19 cellular contexts compared by ENCODE assay signal in genomic region chr7:82230826-82231581, GRCh38.
A peak's percentile ranks its signal among the peaks of the same experiment; 100 is the strongest.
DNase-seq lines count a peak whose midpoint lies in the region; ATAC-seq and TF ChIP-seq lines count a peak whose summit lies in the region.
"Had no signal": no experiment of that assay in that cellular context is flagged by ENCODE, and none has a peak within 500 bp of the region (broad histone marks: within the 10 kb centered on the region; RNA-seq: fewer than 3 reads in every experiment).

No MANE protein-coding gene starts in this region.

- peak overlapping the region; percentile 88 for H3K27ac Mint-ChIP-seq in nephron progenitor cell
- H3K27ac Mint-ChIP-seq in stimulated activated memory B cell treated with anti-CD40 and anti-IgM and Interleukin-4, amounts not matched to agents 10 μg/mL and 1 μg/mL and 100 μg/mL, for 72 hours: no peak overlapping the region
- H3K27ac Mint-ChIP-seq: activated naive CD4-positive, alpha-beta T cell treated with anti-CD3 and anti-CD28 coated beads, Interleukin-2, amount 50 U/mL, for 72 hours; CD4-positive, alpha-beta memory T cell had no signal

- no peaks in the 10 kb centered on the region for H3K36me3 Mint-ChIP-seq in nephron progenitor cell (ENCODE audit: low read depth)
- H3K36me3 Mint-ChIP-seq in stimulated activated memory B cell treated with anti-CD40 and anti-IgM and Interleukin-4, amounts not matched to agents 10 μg/mL and 1 μg/mL and 100 μg/mL, for 72 hours: no peaks in the 10 kb centered on the region
- H3K36me3 Mint-ChIP-seq: activated naive CD4-positive, alpha-beta T cell treated with anti-CD3 and anti-CD28 coated beads, Interleukin-2, amount 50 U/mL, for 72 hours; CD4-positive, alpha-beta memory T cell had no signal

- DNase-seq in DMS153 treated with DMSO at 0.1 percent for 48 hours (lab: John Stamatoyannopoulos, UW; ENCODE audit: unreplicated experiment) (peak; percentile 31), NCI-H1105 (lab: John Stamatoyannopoulos, UW) (peak; percentile 45), nephron progenitor cell (no peak), putamen (ENCODE audit: low spot score) (no peak)
- DNase-seq in activated CD8-positive, alpha-beta memory T cell treated with anti-CD3 and anti-CD28 coated beads for 24 hours: no peak
- DNase-seq: activated CD4-positive, CD25-positive, alpha-beta regulatory T cell treated with anti-CD3 and anti-CD28 coated beads, Interleukin-2, amount 50 U/mL, for 72 hours; CD4-positive, alpha-beta memory T cell; DND-41; Karpas-422; left lung; stimulated activated CD4-positive, alpha-beta T cell treated with anti-CD3 and anti-CD28 coated beads, Interleukin-2, amount 100 ng/mL, for 24 hours; stimulated activated naive CD4-positive, alpha-beta T cell treated with Interleukin-2 at 50 U/mL for 16 hours; SW 1271; trophoblast cell had no signal

- H3K27ac ChIP-seq in angular gyrus (ENCODE audit: low read depth, low read length): peak overlapping the region; percentile 75
- H3K27ac ChIP-seq: left lung, prostate gland, skin epidermis had no signal

- no peak overlapping the region for H3K4me3 Mint-ChIP-seq in nephron progenitor cell
- H3K4me3 Mint-ChIP-seq in stimulated activated memory B cell treated with anti-CD40 and anti-IgM and Interleukin-4, amounts not matched to agents 10 μg/mL and 1 μg/mL and 100 μg/mL, for 72 hours: no peak overlapping the region
- H3K4me3 Mint-ChIP-seq: CD4-positive, alpha-beta memory T cell had no signal

- ATAC-seq in stimulated activated memory B cell treated with anti-CD40 and anti-IgM and Interleukin-4, amounts not matched to agents 10 μg/mL and 1 μg/mL and 100 μg/mL, for 72 hours: no peak
- ATAC-seq: activated naive CD4-positive, alpha-beta T cell treated with anti-CD3 and anti-CD28 coated beads, Interleukin-2, amount 50 U/mL, for 72 hours; left lung had no signal

- H3K27me3 Mint-ChIP-seq in nephron progenitor cell (ENCODE audit: low read depth, poor library complexity): no peaks in the 10 kb centered on the region
- no peaks in the 10 kb centered on the region for H3K27me3 Mint-ChIP-seq in stimulated activated memory B cell treated with anti-CD40 and anti-IgM and Interleukin-4, amounts not matched to agents 10 μg/mL and 1 μg/mL and 100 μg/mL, for 72 hours
- H3K27me3 Mint-ChIP-seq: CD4-positive, alpha-beta memory T cell had no signal

- TF ChIP-seq CTCF in nephron progenitor cell (IDR thresholded peaks at IDR 0.05): no peak

- no peaks in the 10 kb centered on the region for H3K9me3 Mint-ChIP-seq in nephron progenitor cell
- no peaks in the 10 kb centered on the region for H3K9me3 Mint-ChIP-seq in stimulated activated memory B cell treated with anti-CD40 and anti-IgM and Interleukin-4, amounts not matched to agents 10 μg/mL and 1 μg/mL and 100 μg/mL, for 72 hours
- H3K9me3 Mint-ChIP-seq: activated naive CD4-positive, alpha-beta T cell treated with anti-CD3 and anti-CD28 coated beads, Interleukin-2, amount 50 U/mL, for 72 hours had no signal

- H3K4me1 Mint-ChIP-seq in nephron progenitor cell: peaks cover 29% of the 10 kb centered on the region
- H3K4me1 Mint-ChIP-seq in stimulated activated memory B cell treated with anti-CD40 and anti-IgM and Interleukin-4, amounts not matched to agents 10 μg/mL and 1 μg/mL and 100 μg/mL, for 72 hours: no peaks in the 10 kb centered on the region
- H3K4me1 Mint-ChIP-seq: CD4-positive, alpha-beta memory T cell had no signal

Comparison
In these comparisons a context has a peak if more than half of its experiments do, and no peak if none do; other contexts are left out.
1. DNase-seq: peak in DMS153 treated with DMSO at 0.1 percent for 48 hours (single experiment) and NCI-H1105 (single experiment); none in nephron progenitor cell (single experiment), putamen (single experiment) and activated CD8-positive, alpha-beta memory T cell treated with anti-CD3 and anti-CD28 coated beads for 24 hours (single experiment).